Comparison of ENCODE assay signal across 8 cellular contexts in genomic region chr17:39687546-39688474, GRCh38. TPM values are rescaled to one million over a fixed set of nuclear protein-coding genes. Genes with fewer than 3 reads are reported as not detected.
A peak's percentile ranks its signal among the peaks of the same experiment; 100 is the strongest.
DNase-seq lines count a peak whose midpoint lies in the region; ATAC-seq and TF ChIP-seq lines count a peak whose summit lies in the region.

Gene PGAP3 (minus strand): TSS chr17:39688057. CDS start chr17:39688014, 43 bp downstream.

- 3 to 6% (median 4%) methylated on average over 34 to 45 of the region's 45 CpGs for WGBS in heart left ventricle, 4 donors

- peak within 1 kb of the TSS; percentile 81 to 99 (median 90) for H3K27ac ChIP-seq in heart left ventricle

- intact Hi-C loops in heart left ventricle (cut with DNase I) = loop anchor here in 4 of 10 donors (1.0 to 5.0 kb wide), 4 partner anchors 11 to 64 kb away; partner anchors contain the start of gene MIEN1 (in 2 of the 4)

- DNase-seq in NCI-H128 (lab: John Stamatoyannopoulos, UW; ENCODE audit: unreplicated experiment) (peak; percentile 63), SW480 (ENCODE audit: low spot score) (peak; percentile 95), adipocyte (ENCODE audit: low read depth) (peak; percentile 92), heart left ventricle (peak; percentile 89 to 92 (median 90)), pons (ENCODE audit: low spot score) (peak; percentile 89), type B pancreatic cell (ENCODE audit: extremely low spot score, unreplicated experiment) (peak; percentile 86)

- H3K36me3 ChIP-seq in adipocyte (ENCODE audit: control insufficient read depth, insufficient read depth, low read length, severe bottlenecking) (no peaks in the 10 kb centered on the region), heart left ventricle (peaks cover 0 to 24% (median 16%) of the 10 kb centered on the region in 9 donors)

- no peaks in the 10 kb centered on the region for H3K27me3 Mint-ChIP-seq in type B pancreatic cell

- TF ChIP-seq POLR2A in heart left ventricle (IDR thresholded peaks at IDR 0.05) = peak in 1 of 2 donors; percentile 67

- H3K27ac Mint-ChIP-seq in type B pancreatic cell = peak within 1 kb of the TSS; percentile 97

- H3K9me3 ChIP-seq in adipocyte (ENCODE audit: control insufficient read depth, low read length) (no peaks in the 10 kb centered on the region), heart left ventricle (no peaks in the 10 kb centered on the region)

- peak within 1 kb of the TSS; percentile 100 for H3K4me3 ChIP-seq in adipocyte (ENCODE audit: low read length)
- peak within 1 kb of the TSS; percentile 31 to 95 (median 75) for H3K4me3 ChIP-seq in heart left ventricle

- peak within 1 kb of the TSS; percentile 99 for H3K4me3 Mint-ChIP-seq in type B pancreatic cell

- 0 out of 2 replicates have a peak, but pooled peaks have one; percentile 8 for TF ChIP-seq CTCF in GM12874 (IDR thresholded peaks at IDR 0.05; ENCODE audit: insufficient read depth, low read depth, low read length)
- TF ChIP-seq CTCF in heart left ventricle (IDR thresholded peaks at IDR 0.05) = peak in 1 of 12 donors; percentile 20
- peak; percentile 16 for TF ChIP-seq CTCF in type B pancreatic cell (conservative IDR thresholded peaks at IDR 0.05)

- ATAC-seq in HG02759 (IDR thresholded peaks at IDR 0.05; ENCODE audit: unreplicated experiment) = peak; percentile 94
- ATAC-seq in heart left ventricle = peak; percentile 86 to 97 (median 96)

- H3K27me3 ChIP-seq in adipocyte (replicated peaks; ENCODE audit: control insufficient read depth, insufficient read depth, low read length) (no peaks in the 10 kb centered on the region), heart left ventricle (no peaks in the 10 kb centered on the region)

- H3K9ac ChIP-seq in adipocyte (ENCODE audit: low read length) = peak within 1 kb of the TSS; percentile 89

- H3K4me1 ChIP-seq in adipocyte (ENCODE audit: control insufficient read depth, insufficient read depth, low read length) (peaks cover 13% of the 10 kb centered on the region), heart left ventricle (peaks cover 0 to 18% (median 12%) of the 10 kb centered on the region in 12 donors)

- H3K36me3 Mint-ChIP-seq in type B pancreatic cell = peaks cover 7% of the 10 kb centered on the region

- H3K9me3 Mint-ChIP-seq in type B pancreatic cell = peaks cover 4% of the 10 kb centered on the region

- H3K4me1 Mint-ChIP-seq in type B pancreatic cell (ENCODE audit: unreplicated experiment) = peaks cover 16% of the 10 kb centered on the region

RNA-seq across cellular contexts. Expression of gene PGAP3, which starts in this region (rescaled TPM):
- total RNA-seq in heart left ventricle (10 to 100 TPM in 7 of 9 donors, 1 to 10 TPM in 2; 8.0 to 18.8 (median 13.1) TPM), type B pancreatic cell (ENCODE audit: low replicate concordance) (23.5 and 31.5 TPM in 2 replicates)
- 10 to 100 TPM; 13.3 to 13.8 TPM for polyA plus RNA-seq in heart left ventricle

Comparison
In these comparisons a context has a peak if more than half of its experiments do, and no peak if none do; other contexts are left out.
1. Peak in every context shown above with its lines: DNase-seq, ATAC-seq, H3K4me3 ChIP-seq and H3K27ac ChIP-seq.